ENCODE assay signal across 8 cellular contexts in genomic region chr12:26939953-26940352, GRCh38. TPM values are rescaled to one million over a fixed set of nuclear protein-coding genes. Genes with fewer than 3 reads are reported as not detected.
DNase-seq lines count a peak whose midpoint lies in the region; ATAC-seq, FAIRE-seq and TF ChIP-seq lines count a peak whose summit lies in the region.

No MANE protein-coding gene starts in this region.

- peaks cover 2% of the 10 kb centered on the region for H3K9me3 Mint-ChIP-seq in activated naive CD8-positive, alpha-beta T cell treated with anti-CD3 and anti-CD28 coated beads for 36 hours
- peaks cover 2% of the 10 kb centered on the region for H3K9me3 Mint-ChIP-seq in mesothelial cell of epicardium

- TF ChIP-seq CTCF in mesothelial cell of epicardium (IDR thresholded peaks at IDR 0.05; ENCODE audit: unreplicated experiment) (no peak), GM13976 (IDR thresholded peaks at IDR 0.05; ENCODE audit: borderline replicate concordance, control extremely low read depth, extremely low read depth, insufficient read depth, missing control alignments) (no peak)

- H3K27ac ChIP-seq in ACC112 (ENCODE audit: low read depth, low read length): no peak overlapping the region

- peak overlapping the region; percentile 86 for H3K4me3 ChIP-seq in ACC112 (ENCODE audit: low read depth, low read length)

- no peaks in the 10 kb centered on the region for H3K27me3 Mint-ChIP-seq in activated naive CD8-positive, alpha-beta T cell treated with anti-CD3 and anti-CD28 coated beads for 36 hours
- H3K27me3 Mint-ChIP-seq in mesothelial cell of epicardium (ENCODE audit: low read depth): no peaks in the 10 kb centered on the region

- H3K36me3 ChIP-seq in ACC112 (ENCODE audit: insufficient read depth, low read length): peaks cover 5% of the 10 kb centered on the region

- H3K79me2 ChIP-seq in ACC112 (ENCODE audit: control insufficient read depth, insufficient read depth, low read length, unreplicated experiment): peaks cover 94% of the 10 kb centered on the region

- H3K4me1 Mint-ChIP-seq in activated naive CD8-positive, alpha-beta T cell treated with anti-CD3 and anti-CD28 coated beads for 36 hours: peaks cover 54% of the 10 kb centered on the region
- peaks cover 32% of the 10 kb centered on the region for H3K4me1 Mint-ChIP-seq in mesothelial cell of epicardium

- in situ Hi-C loops in GM13976 (cut with MboI; ENCODE audit: low sequenced_read_pairs, unreplicated experiment): no loop called here

- DNase-seq in HT-29 (ENCODE audit: low spot score) (peak; percentile 17), mesothelial cell of epicardium (ENCODE audit: low spot score in 2 of 2, unreplicated experiment in 2 of 2) (no peak), GM13976 (ENCODE audit: low spot score) (no peak), NCI-H2196 (lab: John Stamatoyannopoulos, UW; ENCODE audit: unreplicated experiment) (no peak), HTR-8/SVneo (ENCODE audit: insufficient read length, low spot score) (no peak)
- DNase-seq in activated naive CD8-positive, alpha-beta T cell treated with anti-CD3 and anti-CD28 coated beads for 36 hours: no peak

- H3K27me3 ChIP-seq in ACC112 (ENCODE audit: insufficient read depth, low read length): no peaks in the 10 kb centered on the region

- H2AFZ ChIP-seq in ACC112 (ENCODE audit: low read length, unreplicated experiment): no peak overlapping the region

- ATAC-seq in GM21529 (IDR thresholded peaks at IDR 0.05; ENCODE audit: unreplicated experiment): no peak

- peaks cover 47% of the 10 kb centered on the region for H3K4me1 ChIP-seq in ACC112 (ENCODE audit: control insufficient read depth, insufficient read depth, low read length, unreplicated experiment)

- no peak for FAIRE-seq in HTR-8/SVneo (lab: Jason Lieb, UNC)

- H3K4me3 Mint-ChIP-seq in activated naive CD8-positive, alpha-beta T cell treated with anti-CD3 and anti-CD28 coated beads for 36 hours: peak overlapping the region; percentile 97
- H3K4me3 Mint-ChIP-seq in mesothelial cell of epicardium: peak overlapping the region; percentile 95

- peak overlapping the region; percentile 80 for H3K27ac Mint-ChIP-seq in activated naive CD8-positive, alpha-beta T cell treated with anti-CD3 and anti-CD28 coated beads for 36 hours
- no peak overlapping the region for H3K27ac Mint-ChIP-seq in mesothelial cell of epicardium

- peaks cover 23% of the 10 kb centered on the region for H3K36me3 Mint-ChIP-seq in activated naive CD8-positive, alpha-beta T cell treated with anti-CD3 and anti-CD28 coated beads for 36 hours
- peaks cover 12% of the 10 kb centered on the region for H3K36me3 Mint-ChIP-seq in mesothelial cell of epicardium

RNA-seq across cellular contexts. Expression of gene FGFR1OP2, which starts 1.7 kb away (rescaled TPM):
- 24.7 and 30.5 TPM in 2 replicates for total RNA-seq in HT-29 (2014; rRNA removed; shearing (Covaris generic))
- 10 to 100 TPM; 49.8 to 53.5 TPM for total RNA-seq in activated naive CD8-positive, alpha-beta T cell treated with anti-CD3 and anti-CD28 coated beads for 36 hours
- total RNA-seq in mesothelial cell of epicardium: 52.6 to 56.9 TPM (median 53.8 TPM) in 3 replicates

RNA-seq across cellular contexts. Expression of gene INTS13, which starts 2.2 kb away (rescaled TPM):
- total RNA-seq in HT-29 (2014; rRNA removed; shearing (Covaris generic)): 22.9 and 23.7 TPM in 2 replicates
- 10 to 100 TPM; 82.7 to 86.9 TPM for total RNA-seq in activated naive CD8-positive, alpha-beta T cell treated with anti-CD3 and anti-CD28 coated beads for 36 hours
- total RNA-seq in mesothelial cell of epicardium: 23.3 to 26.1 TPM (median 25.5 TPM) in 3 replicates
